Comparison of ENCODE assay signal across 25 cellular contexts in the genomic region with DNA sequence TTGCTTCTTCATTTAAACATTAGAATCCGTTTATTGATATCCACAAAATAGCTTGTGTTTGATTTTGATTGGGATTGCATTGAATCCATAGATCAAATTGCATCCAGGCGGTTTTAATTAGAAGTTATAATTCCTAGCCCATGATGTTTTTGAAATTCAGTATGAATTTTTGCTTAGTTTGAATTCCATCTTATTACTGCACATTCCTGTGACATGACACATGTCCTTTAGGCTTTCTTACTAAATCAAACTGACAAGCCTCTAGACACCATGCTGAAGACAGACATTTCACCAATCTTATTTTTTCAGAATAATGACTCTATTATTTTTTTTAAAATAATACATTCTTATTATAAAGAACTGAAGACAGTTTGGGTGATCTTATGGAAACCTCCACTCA. TPM values are rescaled to one million over a fixed set of nuclear protein-coding genes. Genes with fewer than 3 reads are reported as not detected.
A peak's percentile ranks its signal among the peaks of the same experiment; 100 is the strongest.
DNase-seq lines count a peak whose midpoint lies in the region; FAIRE-seq and TF ChIP-seq lines count a peak whose summit lies in the region.
"Had no signal": no experiment of that assay in that cellular context is flagged by ENCODE, and none has a peak within 500 bp of the region (broad histone marks: within the 10 kb centered on the region; RNA-seq: fewer than 3 reads in every experiment).

No MANE protein-coding gene starts in this region.

- intact Hi-C loops in head of caudate nucleus (cut with DNase I) = no loop called here

- H3K4me3 ChIP-seq in bronchial epithelial cell (ENCODE audit: low read depth, low read length) = no peak overlapping the region
- H3K4me3 ChIP-seq: thoracic aorta had no signal

- peak; percentile 80 for DNase-seq in EH (ENCODE audit: low read depth)
- peak; percentile 50 for DNase-seq in NCI-H226
- peak; percentile 59 for DNase-seq in bronchial epithelial cell (ENCODE audit: low read depth)
- DNase-seq in hepatic stellate cell (ENCODE audit: low spot score) = peak; percentile 53
- no peak for DNase-seq in head of caudate nucleus
- DNase-seq in mesenteric fat pad (ENCODE audit: low spot score) = no peak
- no peak for DNase-seq in mesothelial cell of epicardium (ENCODE audit: low spot score in 2 of 2, unreplicated experiment in 2 of 2)
- DNase-seq in occipital lobe (lab: John Stamatoyannopoulos, UW) = no peak
- DNase-seq: activated gamma-delta T cell; amniotic stem cell; DMS 273 treated with DMSO at 0.1 percent for 48 hours; effector memory CD4-positive, alpha-beta T cell; H9; KBM-7; left colon; midbrain; NCI-H1092 treated with DMSO at 0.1 percent for 48 hours; NCI-H2081 treated with DMSO at 0.1 percent for 48 hours; nephron progenitor cell; SHP77 treated with DMSO at 0.1 percent for 48 hours; WERI-Rb-1 had no signal

- H3K27ac Mint-ChIP-seq in mesothelial cell of epicardium = no peak overlapping the region
- H3K27ac Mint-ChIP-seq: H9; nephron progenitor cell; T-helper 1 cell treated with Interleukin-12 subunit alpha and Interleukin-12 subunit beta and Interleukin-4 antibody, amounts not matched to agents 30 μg/mL and 1 μg/mL, for 36 hours had no signal

- H3K4me3 Mint-ChIP-seq in mesothelial cell of epicardium = no peak overlapping the region
- H3K4me3 Mint-ChIP-seq: central memory CD8-positive, alpha-beta T cell; H9; nephron progenitor cell; T-helper 1 cell treated with Interleukin-12 subunit alpha and Interleukin-12 subunit beta and Interleukin-4 antibody, amounts not matched to agents 30 μg/mL and 1 μg/mL, for 36 hours had no signal

- H3K9me3 Mint-ChIP-seq in mesothelial cell of epicardium = peaks cover 8% of the 10 kb centered on the region
- H3K9me3 Mint-ChIP-seq: central memory CD8-positive, alpha-beta T cell; H9; T-helper 1 cell treated with Interleukin-12 subunit alpha and Interleukin-12 subunit beta and Interleukin-4 antibody, amounts not matched to agents 30 μg/mL and 1 μg/mL, for 36 hours had no signal

- no peaks in the 10 kb centered on the region for H3K27me3 ChIP-seq in bronchial epithelial cell (ENCODE audit: control insufficient read depth, insufficient read depth, low read length)

- H3K4me1 Mint-ChIP-seq in mesothelial cell of epicardium = peaks cover 14% of the 10 kb centered on the region
- H3K4me1 Mint-ChIP-seq: central memory CD8-positive, alpha-beta T cell had no signal

- peaks cover 3% of the 10 kb centered on the region for H3K36me3 Mint-ChIP-seq in mesothelial cell of epicardium

- no peak for FAIRE-seq in bronchial epithelial cell (lab: Jason Lieb, UNC)
- FAIRE-seq: GM12891 had no signal

- TF ChIP-seq CTCF in bronchial epithelial cell (IDR thresholded peaks at IDR 0.05; ENCODE audit: insufficient read depth, low read length, severe bottlenecking) (no peak), mesothelial cell of epicardium (IDR thresholded peaks at IDR 0.05; ENCODE audit: unreplicated experiment) (no peak)

- no peaks in the 10 kb centered on the region for H3K27me3 Mint-ChIP-seq in mesothelial cell of epicardium (ENCODE audit: low read depth)

- no peaks in the 10 kb centered on the region for H3K36me3 ChIP-seq in bronchial epithelial cell (ENCODE audit: control insufficient read depth, insufficient read depth, low read length)
- H3K36me3 ChIP-seq: thoracic aorta, WERI-Rb-1 had no signal

RNA-seq across cellular contexts. Expression of a gene that starts 21.4 kb away (rescaled TPM):
- total RNA-seq in bronchial epithelial cell (not detected in 2 replicates), mesenteric fat pad (22.5 TPM), mesothelial cell of epicardium (not detected in 3 replicates), occipital lobe (0.78 TPM)
- total RNA-seq: H9 had no signal

RNA-seq across cellular contexts. Expression of a gene that starts 47.4 kb away (rescaled TPM):
- total RNA-seq in bronchial epithelial cell (21.9 and 26.8 TPM in 2 replicates), mesenteric fat pad (61.6 TPM), mesothelial cell of epicardium (39.1 to 42.0 TPM (median 39.7 TPM) in 3 replicates), occipital lobe (36.2 TPM)

RNA-seq across cellular contexts. Expression of a gene that starts 52.9 kb away (rescaled TPM):
- total RNA-seq in bronchial epithelial cell = 138 and 156 TPM in 2 replicates
- 169 TPM for total RNA-seq in mesenteric fat pad
- total RNA-seq in mesothelial cell of epicardium = 148 to 153 TPM (median 151 TPM) in 3 replicates
- total RNA-seq in occipital lobe = 133 TPM

RNA-seq across cellular contexts. Expression of a gene that starts 58.5 kb away (rescaled TPM):
- total RNA-seq in bronchial epithelial cell = 33.3 and 34.8 TPM in 2 replicates
- total RNA-seq in mesenteric fat pad = 21.2 TPM
- 32.7 to 34.3 TPM (median 34.2 TPM) in 3 replicates for total RNA-seq in mesothelial cell of epicardium
- 35.7 TPM for total RNA-seq in occipital lobe

Comparison
In these comparisons a context has a peak if more than half of its experiments do, and no peak if none do; other contexts are left out.
1. DNase-seq: peak in EH (single experiment), NCI-H226 (single experiment), bronchial epithelial cell (single experiment) and hepatic stellate cell (single experiment); none in head of caudate nucleus (0 of 42), mesenteric fat pad (single experiment), mesothelial cell of epicardium (0 of 2) and occipital lobe (single experiment).
2. RNA of a gene that starts 21.4 kb away (total RNA-seq): 22.5 TPM in mesenteric fat pad (single experiment); 0.78 TPM in occipital lobe (single experiment), not detected in bronchial epithelial cell and not detected in mesothelial cell of epicardium; every median in the first group is over 10 times any median in the second.